In genomic region chr7:45768516-45769394, GRCh38 we compare ENCODE assay signal across 8 cellular contexts.
DNase-seq lines count a peak whose midpoint lies in the region; ATAC-seq and TF ChIP-seq lines count a peak whose summit lies in the region.
"Not testable (repeated sequence)": the region's sequence is repeated elsewhere in the genome, so short reads cannot be mapped to it uniquely, and the experiment has no call there.

No MANE protein-coding gene starts in this region.

- peaks cover 0 to 26% (median 6%) of the 10 kb centered on the region in 3 donors for H3K4me1 ChIP-seq in esophagus squamous epithelium

- H3K4me3 Mint-ChIP-seq in activated T-cell treated with anti-CD3 and anti-CD28 coated beads, Interleukin-2, amount 50 U/mL, for 72 hours, result peak overlapping the region; percentile 93 to 95

- H3K9me3 Mint-ChIP-seq in activated T-cell treated with anti-CD3 and anti-CD28 coated beads, Interleukin-2, amount 50 U/mL, for 72 hours, result not testable (repeated sequence)

- intact Hi-C loops in esophagus squamous epithelium (cut with DNase I), result not testable (repeated sequence)

- DNase-seq in DMS79 (lab: John Stamatoyannopoulos, UW), result peak; percentile 98
- peak; percentile 90 for DNase-seq in KG1 (lab: John Stamatoyannopoulos, UW)
- peak; percentile 97 to 98 for DNase-seq in activated T-cell treated with anti-CD3 and anti-CD28 coated beads, Interleukin-2, amount 50 U/mL, for 72 hours
- DNase-seq in esophagus squamous epithelium (lab: John Stamatoyannopoulos, UW), result peak; percentile 88
- DNase-seq in myocyte (ENCODE audit: low read depth), result peak; percentile 100
- peak; percentile 93 to 97 for DNase-seq in stimulated activated CD8-positive, alpha-beta memory T cell treated with anti-CD3 and anti-CD28 coated beads, Interleukin-7, amount 100 ng/mL, for 4 hours (ENCODE audit: low read depth in 2 of 2)

- not testable (repeated sequence) for H3K36me3 Mint-ChIP-seq in activated T-cell treated with anti-CD3 and anti-CD28 coated beads, Interleukin-2, amount 50 U/mL, for 72 hours (ENCODE audit: insufficient read depth in 2 of 2)

- peak in 5 of 6 experiments; percentile 11 to 41 (median 21) for TF ChIP-seq CTCF in esophagus squamous epithelium (IDR thresholded peaks at IDR 0.05)

- not testable (repeated sequence) for H3K27me3 ChIP-seq in esophagus squamous epithelium

- not testable (repeated sequence) for H3K9me3 ChIP-seq in esophagus squamous epithelium

- H3K27ac Mint-ChIP-seq in activated T-cell treated with anti-CD3 and anti-CD28 coated beads, Interleukin-2, amount 50 U/mL, for 72 hours, result peak overlapping the region; percentile 90

- peak in 3 of 4 donors; percentile 67 to 77 (median 68) for TF ChIP-seq POLR2A in esophagus squamous epithelium (IDR thresholded peaks at IDR 0.05)

- H3K4me3 ChIP-seq in esophagus squamous epithelium, result peak overlapping the region; percentile 74 to 96 (median 88)

- H3K27ac ChIP-seq in esophagus squamous epithelium, result peak overlapping the region; percentile 90 to 97 (median 95)

- H3K36me3 ChIP-seq in esophagus squamous epithelium, result not testable (repeated sequence)

- 0% methylated on average over 3 of the region's 72 CpGs; no CpG with 5 or more reads in 1 of the 2 donors for WGBS in esophagus squamous epithelium, 2 donors

- peak; percentile 100 for ATAC-seq in GM21737 (IDR thresholded peaks at IDR 0.05; ENCODE audit: unreplicated experiment)
- ATAC-seq in activated T-cell treated with anti-CD3 and anti-CD28 coated beads, Interleukin-2, amount 50 U/mL, for 72 hours (replicated peaks in 1 of 2), result peak; percentile 99 to 100

- not testable (repeated sequence) for H3K27me3 Mint-ChIP-seq in activated T-cell treated with anti-CD3 and anti-CD28 coated beads, Interleukin-2, amount 50 U/mL, for 72 hours (ENCODE audit: low read depth)

- not testable (repeated sequence) for H3K4me1 Mint-ChIP-seq in activated T-cell treated with anti-CD3 and anti-CD28 coated beads, Interleukin-2, amount 50 U/mL, for 72 hours (ENCODE audit: low read depth)

TF ChIP-seq in PFSK-1, 5 proteins besides CTCF, POLR2A, EP300 and RAD21:
- TF ChIP-seq POLR2AphosphoS5 (IDR thresholded peaks at IDR 0.05; ENCODE audit: low read depth, low read length) (peak; percentile 51), TAF1 (IDR thresholded peaks at IDR 0.05; ENCODE audit: borderline replicate concordance, insufficient read depth, low read length) (peak; percentile 52; the same call in 1 of the 2 replicates), FOXP2 (optimal IDR thresholded peaks at IDR 0.05; ENCODE audit: borderline replicate concordance, extremely low read depth, extremely low read length, insufficient read depth) (peak; percentile 79)

Comparison
In these comparisons a context has a peak if more than half of its experiments do, and no peak if none do; other contexts are left out.
1. Peak in every context shown above with its lines: DNase-seq, ATAC-seq, H3K4me3 ChIP-seq and H3K27ac ChIP-seq.